In genomic region chr7:100621554-100621953, GRCh38 we compare ENCODE assay signal across 1 cellular context.
TF ChIP-seq lines count a peak whose summit lies in the region.

No MANE protein-coding gene starts in this region.

TF ChIP-seq in WTC11, 78 proteins besides CTCF, POLR2A, EP300 and RAD21 (continued from another document):
- no peak for TF ChIP-seq ZNF263 (CRISPR knock-in tag; IDR thresholded peaks at IDR 0.05; ENCODE audit: low read depth)
TF ChIP-seq in WTC11: peak in this region for 0.
